ENCODE assay signal across 18 cellular contexts in the genomic region with DNA sequence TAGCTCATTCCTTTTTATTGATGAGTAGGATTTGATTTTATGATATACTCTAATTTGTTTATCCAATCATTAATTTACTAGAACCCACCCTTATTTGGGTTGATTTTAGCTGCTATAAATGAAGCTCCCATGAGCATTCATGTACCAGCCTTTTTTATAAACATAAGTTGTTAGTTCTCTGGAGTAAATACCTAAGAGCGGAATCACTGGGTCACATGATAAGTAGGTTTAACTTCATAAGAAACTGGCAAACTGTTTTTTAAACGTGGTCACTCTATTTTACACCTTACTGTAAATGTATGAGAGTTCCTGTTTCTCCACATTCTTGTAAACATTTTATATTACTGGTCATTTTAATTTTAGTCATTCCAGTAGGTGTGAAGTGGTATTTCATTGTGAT.
"Had no signal": no experiment of that assay in that cellular context is flagged by ENCODE, and none has a peak within 500 bp of the region (broad histone marks: within the 10 kb centered on the region; RNA-seq: fewer than 3 reads in every experiment).

No MANE protein-coding gene starts in this region.

- ATAC-seq: activated CD8-positive, alpha-beta T cell treated with anti-CD3 and anti-CD28 coated beads, Interleukin-2, amount 10 ng/mL, durations not matched to agents 7 days and 5 days; effector memory CD8-positive, alpha-beta T cell; heart right ventricle; naive thymus-derived CD8-positive, alpha-beta T cell; right lobe of liver; stimulated activated effector memory CD8-positive, alpha-beta T cell treated with anti-CD3 and anti-CD28 coated beads, Interleukin-12 subunit alpha, Interleukin-12 subunit beta, amount 100 ng/mL, for 72 hours had no signal

- H3K36me3 Mint-ChIP-seq: activated naive CD8-positive, alpha-beta T cell treated with anti-CD3 and anti-CD28 coated beads, Interleukin-2, amount 10 ng/mL, durations not matched to agents 7 days and 5 days; immature natural killer cell; naive thymus-derived CD8-positive, alpha-beta T cell; stimulated activated effector memory CD8-positive, alpha-beta T cell treated with anti-CD3 and anti-CD28 coated beads, Interleukin-12 subunit alpha, Interleukin-12 subunit beta, amount 100 ng/mL, for 72 hours; type B pancreatic cell had no signal

- H3K4me3 ChIP-seq: cardiac muscle cell, heart right ventricle, ovary, right lobe of liver, testis had no signal

- H3K9me3 Mint-ChIP-seq: activated naive CD8-positive, alpha-beta T cell treated with anti-CD3 and anti-CD28 coated beads, Interleukin-2, amount 10 ng/mL, durations not matched to agents 7 days and 5 days; activated T-cell treated with anti-CD3 and anti-CD28 coated beads, Interleukin-2, amount 50 U/mL, for 24 hours; activated T-helper 2 cell treated with anti-CD3 and anti-CD28 coated beads, Interferon-gamma antibody, Interleukin-2, Interleukin-4, amounts not matched to agents 10 μg/mL and 5 μg/mL and 100 μg/mL, durations not matched to agents 14 hours and 24 hours and 36 hours; effector memory CD8-positive, alpha-beta T cell; type B pancreatic cell had no signal

- H3K27me3 ChIP-seq: cardiac muscle cell, heart right ventricle, ovary, right lobe of liver, testis had no signal

- H3K4me1 Mint-ChIP-seq: activated CD4-positive, alpha-beta T cell treated with anti-CD3 and anti-CD28 coated beads, Interleukin-2, amount 10 ng/mL, durations not matched to agents 24 days and 14 days; activated naive CD8-positive, alpha-beta T cell treated with anti-CD3 and anti-CD28 coated beads, Interleukin-2, amount 10 ng/mL, durations not matched to agents 7 days and 5 days; immature natural killer cell; stimulated activated effector memory CD8-positive, alpha-beta T cell treated with anti-CD3 and anti-CD28 coated beads, Interleukin-12 subunit alpha, Interleukin-12 subunit beta, amount 100 ng/mL, for 72 hours had no signal

- H3K27ac ChIP-seq: cardiac muscle cell, heart right ventricle, ovary, right lobe of liver, testis had no signal

- H3K4me1 ChIP-seq: right lobe of liver had no signal

- H3K4me3 Mint-ChIP-seq: activated CD4-positive, alpha-beta T cell treated with anti-CD3 and anti-CD28 coated beads, Interleukin-2, amount 10 ng/mL, durations not matched to agents 24 days and 14 days; activated CD8-positive, alpha-beta T cell treated with anti-CD3 and anti-CD28 coated beads, Interleukin-2, amount 10 ng/mL, durations not matched to agents 7 days and 5 days; activated naive CD8-positive, alpha-beta T cell treated with anti-CD3 and anti-CD28 coated beads, Interleukin-2, amount 10 ng/mL, durations not matched to agents 7 days and 5 days; activated T-cell treated with anti-CD3 and anti-CD28 coated beads, Interleukin-2, amount 50 U/mL, for 24 hours; effector memory CD8-positive, alpha-beta T cell; immature natural killer cell; naive thymus-derived CD8-positive, alpha-beta T cell; stimulated activated effector memory CD8-positive, alpha-beta T cell treated with anti-CD3 and anti-CD28 coated beads, Interleukin-12 subunit alpha, Interleukin-12 subunit beta, amount 100 ng/mL, for 72 hours; type B pancreatic cell had no signal

- H3K36me3 ChIP-seq: cardiac muscle cell, heart right ventricle, ovary, right lobe of liver had no signal

- H3K27ac Mint-ChIP-seq: activated CD4-positive, alpha-beta T cell treated with anti-CD3 and anti-CD28 coated beads, Interleukin-2, amount 10 ng/mL, durations not matched to agents 24 days and 14 days; activated CD8-positive, alpha-beta T cell treated with anti-CD3 and anti-CD28 coated beads, Interleukin-2, amount 10 ng/mL, durations not matched to agents 7 days and 5 days; activated naive CD8-positive, alpha-beta T cell treated with anti-CD3 and anti-CD28 coated beads, Interleukin-2, amount 10 ng/mL, durations not matched to agents 7 days and 5 days; activated T-cell treated with anti-CD3 and anti-CD28 coated beads, Interleukin-2, amount 50 U/mL, for 24 hours; activated T-helper 2 cell treated with anti-CD3 and anti-CD28 coated beads, Interferon-gamma antibody, Interleukin-2, Interleukin-4, amounts not matched to agents 10 μg/mL and 5 μg/mL and 100 μg/mL, durations not matched to agents 14 hours and 24 hours and 36 hours; effector memory CD8-positive, alpha-beta T cell; immature natural killer cell; naive thymus-derived CD8-positive, alpha-beta T cell; stimulated activated effector memory CD8-positive, alpha-beta T cell treated with anti-CD3 and anti-CD28 coated beads, Interleukin-12 subunit alpha, Interleukin-12 subunit beta, amount 100 ng/mL, for 72 hours; type B pancreatic cell had no signal

- DNase-seq: activated CD4-positive, alpha-beta T cell treated with anti-CD3 and anti-CD28 coated beads, Interleukin-2, amount 10 ng/mL, durations not matched to agents 24 days and 14 days; activated CD8-positive, alpha-beta T cell treated with anti-CD3 and anti-CD28 coated beads, Interleukin-2, amount 10 ng/mL, durations not matched to agents 7 days and 5 days; activated naive CD4-positive, alpha-beta T cell treated with Interleukin-2 at 50 U/mL for 16 hours; activated naive CD8-positive, alpha-beta T cell treated with anti-CD3 and anti-CD28 coated beads, Interleukin-2, amount 10 ng/mL, durations not matched to agents 7 days and 5 days; activated T-cell treated with anti-CD3 and anti-CD28 coated beads, Interleukin-2, amount 50 U/mL, for 24 hours; effector memory CD8-positive, alpha-beta T cell; heart right ventricle; immature natural killer cell; mesendoderm; naive thymus-derived CD8-positive, alpha-beta T cell; ovary; right lobe of liver; stimulated activated CD4-positive, alpha-beta T cell treated with anti-CD3 and anti-CD28 coated beads, Interleukin-4, amount 100 ng/mL, for 24 hours; testis had no signal

- H3K27me3 Mint-ChIP-seq: activated CD4-positive, alpha-beta T cell treated with anti-CD3 and anti-CD28 coated beads, Interleukin-2, amount 10 ng/mL, durations not matched to agents 24 days and 14 days; activated naive CD8-positive, alpha-beta T cell treated with anti-CD3 and anti-CD28 coated beads, Interleukin-2, amount 10 ng/mL, durations not matched to agents 7 days and 5 days; activated T-cell treated with anti-CD3 and anti-CD28 coated beads, Interleukin-2, amount 50 U/mL, for 24 hours; effector memory CD8-positive, alpha-beta T cell; type B pancreatic cell had no signal

- H3K9me3 ChIP-seq: heart right ventricle, ovary, right lobe of liver, testis had no signal
